ENCODE assay signal across 8 cellular contexts in the genomic region with DNA sequence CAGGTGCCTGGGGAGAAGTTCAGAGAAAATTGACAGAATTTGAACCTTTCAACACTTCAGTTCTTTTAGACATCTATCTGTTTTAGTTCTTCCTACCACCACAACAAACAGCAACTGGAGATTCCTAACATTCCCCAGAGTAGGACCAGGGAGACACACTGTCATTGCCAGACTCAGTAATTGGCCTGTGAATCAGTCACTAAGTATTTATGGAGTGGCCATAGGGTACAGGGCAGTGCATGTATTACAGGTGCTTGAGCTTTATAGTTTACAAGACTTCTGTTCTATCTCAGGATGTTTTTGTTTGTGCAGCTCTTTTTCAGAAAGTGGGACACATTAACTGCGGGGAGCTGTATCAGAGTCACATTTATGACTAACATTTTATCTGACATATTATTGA. TPM values are rescaled to one million over a fixed set of nuclear protein-coding genes. Genes with fewer than 3 reads are reported as not detected.
A peak's percentile ranks its signal among the peaks of the same experiment; 100 is the strongest.
DNase-seq lines count a peak whose midpoint lies in the region; ATAC-seq and TF ChIP-seq lines count a peak whose summit lies in the region.

No MANE protein-coding gene starts in this region.

- H3K36me3 Mint-ChIP-seq in activated naive CD4-positive, alpha-beta T cell treated with anti-CD3 and anti-CD28 coated beads, Interleukin-2, amount 50 U/mL, for 24 hours: peaks cover 6% of the 10 kb centered on the region

- no peaks in the 10 kb centered on the region for H3K9me3 ChIP-seq in tibial nerve

- no peak for TF ChIP-seq CTCF in tibial nerve (IDR thresholded peaks at IDR 0.05)

- 65 to 78% methylated on average over 1 of the region's 1 CpG for WGBS in tibial nerve, 2 donors

- no peaks in the 10 kb centered on the region for H3K27me3 Mint-ChIP-seq in activated naive CD4-positive, alpha-beta T cell treated with anti-CD3 and anti-CD28 coated beads, Interleukin-2, amount 50 U/mL, for 24 hours

- peak overlapping the region; percentile 76 for H3K27ac Mint-ChIP-seq in activated naive CD4-positive, alpha-beta T cell treated with anti-CD3 and anti-CD28 coated beads, Interleukin-2, amount 50 U/mL, for 24 hours

- no peaks in the 10 kb centered on the region for H3K27me3 ChIP-seq in tibial nerve

- no peak for TF ChIP-seq POLR2A in tibial nerve (IDR thresholded peaks at IDR 0.05)

- peaks cover 0 to 52% (median 26%) of the 10 kb centered on the region in 4 donors for H3K4me1 ChIP-seq in tibial nerve

- TF ChIP-seq EP300 in tibial nerve (IDR thresholded peaks at IDR 0.05): no peak

- peak overlapping the region; percentile 98 for H3K4me3 Mint-ChIP-seq in activated naive CD4-positive, alpha-beta T cell treated with anti-CD3 and anti-CD28 coated beads, Interleukin-2, amount 50 U/mL, for 24 hours

- H3K27ac ChIP-seq in tibial nerve: peak overlapping the region in 2 of 4 donors; percentile 85 to 88

- H3K4me3 ChIP-seq in tibial nerve: peak overlapping the region in 3 of 4 donors; percentile 70 to 99 (median 70)

- ATAC-seq in HG02588 (IDR thresholded peaks at IDR 0.05; ENCODE audit: unreplicated experiment): no peak

- no peaks in the 10 kb centered on the region for H3K9me3 Mint-ChIP-seq in activated naive CD4-positive, alpha-beta T cell treated with anti-CD3 and anti-CD28 coated beads, Interleukin-2, amount 50 U/mL, for 24 hours

- H3K4me1 Mint-ChIP-seq in activated naive CD4-positive, alpha-beta T cell treated with anti-CD3 and anti-CD28 coated beads, Interleukin-2, amount 50 U/mL, for 24 hours: peaks cover 59% of the 10 kb centered on the region

- DNase-seq in activated naive CD4-positive, alpha-beta T cell treated with anti-CD3 and anti-CD28 coated beads, Interleukin-2, amount 50 U/mL, for 16 hours: no peak
- DNase-seq in T1000 (lab: John Stamatoyannopoulos, UW): peak; percentile 10
- peak; percentile 33 for DNase-seq in iPS-NIHi7 (ENCODE audit: extremely low spot score)
- no peak for DNase-seq in tibial nerve (ENCODE audit: low spot score in 2 of 2)
- DNase-seq in dedifferentiated amniotic fluid mesenchymal stem cell (ENCODE audit: extremely low spot score): no peak
- DNase-seq in NCI-H2171 (lab: John Stamatoyannopoulos, UW): no peak

- no peaks in the 10 kb centered on the region for H3K36me3 ChIP-seq in tibial nerve

RNA-seq across cellular contexts. Expression of a gene that starts 1.7 kb away (rescaled TPM):
- 10 to 100 TPM; 18.6 to 40.6 (median 28.8) TPM for total RNA-seq in tibial nerve

Comparison
In these comparisons a context has a peak if more than half of its experiments do, and no peak if none do; other contexts are left out.
1. DNase-seq: peak in T1000 (single experiment) and iPS-NIHi7 (single experiment); none in activated naive CD4-positive, alpha-beta T cell treated with anti-CD3 and anti-CD28 coated beads, Interleukin-2, amount 50 U/mL, for 16 hours (single experiment), tibial nerve (0 of 2), dedifferentiated amniotic fluid mesenchymal stem cell (single experiment) and NCI-H2171 (single experiment).